17 cellular contexts compared by ENCODE assay signal in the genomic region with DNA sequence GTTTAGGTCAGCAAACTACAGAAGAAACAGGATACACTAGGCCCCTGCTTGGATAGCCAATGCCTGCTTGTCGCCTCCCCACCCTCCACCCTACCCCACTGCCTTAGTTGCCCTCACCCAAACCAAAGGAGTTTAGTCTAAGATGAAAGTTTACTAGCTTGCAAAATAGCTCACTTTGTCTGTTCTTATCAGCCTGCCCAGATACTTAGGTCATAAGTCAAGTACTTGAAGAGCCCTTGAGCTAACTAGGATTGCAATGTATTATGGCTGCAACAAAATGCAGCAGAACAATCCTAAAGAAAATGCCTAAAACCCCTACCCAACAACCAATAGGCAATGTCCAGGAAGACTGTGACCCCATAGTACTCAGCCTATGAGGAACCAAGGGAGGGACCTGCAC. TPM values are rescaled to one million over a fixed set of nuclear protein-coding genes. Genes with fewer than 3 reads are reported as not detected.
A peak's percentile ranks its signal among the peaks of the same experiment; 100 is the strongest.
DNase-seq lines count a peak whose midpoint lies in the region; ATAC-seq and TF ChIP-seq lines count a peak whose summit lies in the region.
"Had no signal": no experiment of that assay in that cellular context is flagged by ENCODE, and none has a peak within 500 bp of the region (broad histone marks: within the 10 kb centered on the region; RNA-seq: fewer than 3 reads in every experiment).

No MANE protein-coding gene starts in this region.

- no peak for TF ChIP-seq CTCF in upper lobe of right lung (IDR thresholded peaks at IDR 0.05)

- H3K4me3 ChIP-seq in upper lobe of right lung = no peak overlapping the region
- H3K4me3 ChIP-seq: BLaER1 treated with 17β-estradiol and CSF1 and Interleukin-3, amounts not matched to agents 10 nM and 100 nM had no signal

- H3K4me1 ChIP-seq in upper lobe of right lung = peaks cover 7% of the 10 kb centered on the region
- H3K4me1 ChIP-seq: BLaER1 treated with 17β-estradiol and CSF1 and Interleukin-3, amounts not matched to agents 10 nM and 100 nM had no signal

- H3K9me3 ChIP-seq in KOPT-K1 (ENCODE audit: insufficient read depth, low read length, poor library complexity, severe bottlenecking) (peaks cover 3% of the 10 kb centered on the region), upper lobe of right lung (no peaks in the 10 kb centered on the region)

- intact Hi-C loops in upper lobe of right lung (cut with DNase I) = no loop called here

- ATAC-seq in upper lobe of right lung (peak; percentile 32), HG03378 (IDR thresholded peaks at IDR 0.05; ENCODE audit: unreplicated experiment) (no peak)

- TF ChIP-seq POLR2A in erythroblast (IDR thresholded peaks at IDR 0.05; ENCODE audit: low read length) = no peak

- H3K36me3 ChIP-seq in KOPT-K1 (ENCODE audit: insufficient read depth, low read length) = no peaks in the 10 kb centered on the region
- H3K36me3 ChIP-seq in upper lobe of right lung = no peaks in the 10 kb centered on the region
- H3K36me3 ChIP-seq: BLaER1 treated with 17β-estradiol and CSF1 and Interleukin-3, amounts not matched to agents 10 nM and 100 nM had no signal

- H3K27me3 ChIP-seq in upper lobe of right lung = peaks cover 9% of the 10 kb centered on the region
- H3K27me3 ChIP-seq: BLaER1 treated with 17β-estradiol and CSF1 and Interleukin-3, amounts not matched to agents 10 nM and 100 nM had no signal

- H3K27ac ChIP-seq in KOPT-K1 (ENCODE audit: low read depth, low read length, poor library complexity, severe bottlenecking) (peak overlapping the region; percentile 1), upper lobe of right lung (no peak overlapping the region)
- H3K27ac ChIP-seq: BLaER1 treated with 17β-estradiol and CSF1 and Interleukin-3, amounts not matched to agents 10 nM and 100 nM; HL-60 had no signal

- DNase-seq in NCI-H2196 (lab: John Stamatoyannopoulos, UW; ENCODE audit: unreplicated experiment) (peak; percentile 26), NCI-H2196 treated with DMSO at 0.1 percent for 48 hours (lab: John Stamatoyannopoulos, UW; ENCODE audit: unreplicated experiment) (no peak), erythroblast (lab: John Stamatoyannopoulos, UW) (peak; percentile 22 to 54), upper lobe of right lung (no peak), NCI-H187 treated with DMSO at 0.1 percent for 48 hours (lab: John Stamatoyannopoulos, UW) (no peak)
- DNase-seq: ACHN; Calu3; CD4-positive, CD25-positive, alpha-beta regulatory T cell; DMS 273 treated with DMSO at 0.1 percent for 48 hours; DMS79 treated with DMSO at 0.1 percent for 48 hours; GDM1; GOT3; H9 had no signal

RNA-seq across cellular contexts. Expression of a gene that starts 7.3 kb away (rescaled TPM):
- total RNA-seq in upper lobe of right lung = 75.6 TPM

RNA-seq across cellular contexts. Expression of a gene that starts 59.7 kb away (rescaled TPM):
- 61.1 TPM for total RNA-seq in upper lobe of right lung

Comparison
In these comparisons a context has a peak if more than half of its experiments do, and no peak if none do; other contexts are left out.
1. DNase-seq: peak in NCI-H2196 (single experiment) and erythroblast (2 of 2); none in NCI-H2196 treated with DMSO at 0.1 percent for 48 hours (single experiment), upper lobe of right lung (single experiment) and NCI-H187 treated with DMSO at 0.1 percent for 48 hours (single experiment).